ENCODE assay signal across 8 cellular contexts in the genomic region with DNA sequence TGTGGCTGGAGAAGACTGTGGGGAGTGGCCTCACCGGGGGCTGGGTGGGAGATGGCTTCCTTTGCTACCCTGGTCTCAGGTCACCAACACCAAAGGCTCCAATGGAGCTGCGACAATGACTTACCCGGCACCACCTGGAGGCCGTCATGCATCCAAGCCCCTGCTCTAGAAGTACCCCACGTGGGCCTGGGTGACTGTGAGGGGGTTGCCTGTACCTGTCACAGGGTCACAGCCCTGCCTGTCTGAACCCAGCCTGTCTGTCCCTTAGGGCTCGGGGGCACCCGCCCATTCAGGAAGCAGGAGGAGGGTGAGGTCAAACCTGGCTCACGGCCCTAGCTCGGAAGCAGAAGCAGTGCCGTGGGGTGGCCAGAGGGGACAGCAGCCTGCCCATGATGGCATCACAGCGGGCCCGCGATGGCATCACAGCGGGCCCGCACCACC. TPM values are rescaled to one million over a fixed set of nuclear protein-coding genes. Genes with fewer than 3 reads are reported as not detected.
A peak's percentile ranks its signal among the peaks of the same experiment; 100 is the strongest.
DNase-seq lines count a peak whose midpoint lies in the region; ATAC-seq and TF ChIP-seq lines count a peak whose summit lies in the region.

No MANE protein-coding gene starts in this region.

- POLR2A ChIA-PET in PC-9 (lab: Charles Lee; ENCODE audit: unreplicated experiment): interaction anchor here (0.5 to 0.6 kb wide), 2 partner anchors 27 to 87 kb away, joined by 3 to 4 read pairs; no protein-coding TSS in a partner anchor

- H3K4me1 Mint-ChIP-seq in neural progenitor cell: peaks cover 20% of the 10 kb centered on the region

- no peaks in the 10 kb centered on the region for H3K9me3 Mint-ChIP-seq in neural progenitor cell

- H3K4me3 ChIP-seq in PC-9 (no peak overlapping the region), duodenal mucosa (ENCODE audit: low read depth in 1 of 2, low read length in 2 of 2) (no peak overlapping the region), neural progenitor cell (no peak overlapping the region)

- H3K4me2 ChIP-seq in PC-9 (no peak overlapping the region), neural progenitor cell (no peak overlapping the region)

- peak overlapping the region; percentile 58 for H3K27ac ChIP-seq in PC-9
- peak overlapping the region; percentile 28 for H3K27ac ChIP-seq in duodenal mucosa (ENCODE audit: low read depth, low read length)
- H3K27ac ChIP-seq in neural progenitor cell: no peak overlapping the region

- H3K9me3 ChIP-seq in PC-9 (ENCODE audit: insufficient read depth, low read depth) (no peaks in the 10 kb centered on the region), duodenal mucosa (ENCODE audit: control insufficient read depth in 1 of 2, low read length in 2 of 2) (no peaks in the 10 kb centered on the region), neural progenitor cell (ENCODE audit: low read depth) (no peaks in the 10 kb centered on the region)

- no peak overlapping the region for H3K4me3 Mint-ChIP-seq in neural progenitor cell

- H3K27me3 ChIP-seq in PC-9 (ENCODE audit: insufficient read depth, low read depth) (no peaks in the 10 kb centered on the region), duodenal mucosa (ENCODE audit: control insufficient read depth in 1 of 2, insufficient read depth in 2 of 2, low read length in 2 of 2) (no peaks in the 10 kb centered on the region), neural progenitor cell (no peaks in the 10 kb centered on the region)

- no peaks in the 10 kb centered on the region for H3K79me2 ChIP-seq in PC-9 (ENCODE audit: low read depth)
- H3K79me2 ChIP-seq in neural progenitor cell (ENCODE audit: low read depth): no peaks in the 10 kb centered on the region

- BruUV-seq in PC-9 (replicated peaks; lab: Mats Ljungman, UMichigan): no TSS peak

- H3K36me3 ChIP-seq in PC-9 (ENCODE audit: low read depth) (no peaks in the 10 kb centered on the region), duodenal mucosa (ENCODE audit: control insufficient read depth in 1 of 2, insufficient read depth in 2 of 2, low read length in 2 of 2) (no peaks in the 10 kb centered on the region), neural progenitor cell (no peaks in the 10 kb centered on the region)

- no peak for ATAC-seq in GM18498 (IDR thresholded peaks at IDR 0.05; ENCODE audit: unreplicated experiment)

- H3K27me3 Mint-ChIP-seq in neural progenitor cell (ENCODE audit: insufficient read depth, low read depth): peaks cover 5% of the 10 kb centered on the region

- no peaks in the 10 kb centered on the region for H3K9me2 ChIP-seq in PC-9 (ENCODE audit: insufficient read depth)

- H4K20me1 ChIP-seq in PC-9 (ENCODE audit: insufficient read depth): no peaks in the 10 kb centered on the region
- H4K20me1 ChIP-seq in neural progenitor cell (ENCODE audit: low read depth): no peaks in the 10 kb centered on the region

- intact Hi-C loops in PC-9 (cut with micrococcal nuclease; ENCODE audit: unreplicated experiment): no loop called here

- CTCF ChIA-PET in PC-9 (lab: Charles Lee): interaction anchor here (0.6 kb wide), 2 partner anchors 107 to 143 kb away, joined by 3 to 12 read pairs; no protein-coding TSS in a partner anchor

- TF ChIP-seq CTCF in PC-9 (conservative IDR thresholded peaks at IDR 0.05) (no peak), neural progenitor cell (IDR thresholded peaks at IDR 0.05) (no peak)

- H3F3A ChIP-seq in PC-9 (ENCODE audit: insufficient read depth, low read depth): peaks cover 26% of the 10 kb centered on the region; the same call in 1 of the 2 replicates
- H3F3A ChIP-seq in neural progenitor cell (ENCODE audit: low read depth): no peaks in the 10 kb centered on the region

- DNase-seq in CD1c-positive myeloid dendritic cell (ENCODE audit: extremely low spot score) (peak; percentile 84), PC-9 (no peak), neural progenitor cell (ENCODE audit: low spot score) (no peak), DMS153 (lab: John Stamatoyannopoulos, UW) (no peak), NCI-H1436 treated with DMSO at 0.1 percent for 48 hours (lab: John Stamatoyannopoulos, UW) (no peak), DMS79 treated with DMSO at 0.1 percent for 48 hours (lab: John Stamatoyannopoulos, UW) (no peak)

- peak overlapping the region; percentile 4 for H3K27ac Mint-ChIP-seq in neural progenitor cell

- H2AFZ ChIP-seq in PC-9 (no peak overlapping the region), neural progenitor cell (replicated peaks) (no peak overlapping the region)

- H3K36me3 Mint-ChIP-seq in neural progenitor cell: no peaks in the 10 kb centered on the region

- peaks cover 57% of the 10 kb centered on the region for H3K4me1 ChIP-seq in PC-9 (replicated peaks; ENCODE audit: insufficient read depth)
- peaks cover 42 to 44% of the 10 kb centered on the region in 2 donors for H3K4me1 ChIP-seq in duodenal mucosa (ENCODE audit: control insufficient read depth in 1 of 2, insufficient read depth in 2 of 2, low read length in 2 of 2)
- H3K4me1 ChIP-seq in neural progenitor cell: no peaks in the 10 kb centered on the region

- H3K9ac ChIP-seq in duodenal mucosa (ENCODE audit: low read depth in 1 of 2, low read length in 2 of 2): no peak overlapping the region
- no peak overlapping the region for H3K9ac ChIP-seq in neural progenitor cell

RNA-seq across cellular contexts. Expression of gene ABCB9, which starts 18.9 kb away (rescaled TPM):
- total RNA-seq in PC-9 (2021) (11.4 and 13.0 TPM in 2 replicates), neural progenitor cell (ENCODE audit: low replicate concordance) (1.9 and 5.3 TPM in 2 replicates)

RNA-seq across cellular contexts. Expression of gene OGFOD2, which starts 27.7 kb away (rescaled TPM):
- total RNA-seq in PC-9 (2021): 33.5 and 36.1 TPM in 2 replicates
- 9.9 and 20.6 TPM in 2 replicates for total RNA-seq in neural progenitor cell (ENCODE audit: low replicate concordance)

RNA-seq across cellular contexts. Expression of gene ARL6IP4, which starts 33.1 kb away (rescaled TPM):
- total RNA-seq in PC-9 (2021) (162 and 191 TPM in 2 replicates), neural progenitor cell (ENCODE audit: low replicate concordance) (83.8 and 143 TPM in 2 replicates)

RNA-seq across cellular contexts. Expression of gene VPS37B, which starts 51.4 kb away (rescaled TPM):
- total RNA-seq in PC-9 (2021) (51.4 and 53.5 TPM in 2 replicates), neural progenitor cell (ENCODE audit: low replicate concordance) (19.4 and 23.9 TPM in 2 replicates)
